ENCODE assay signal across 24 cellular contexts in the genomic region with DNA sequence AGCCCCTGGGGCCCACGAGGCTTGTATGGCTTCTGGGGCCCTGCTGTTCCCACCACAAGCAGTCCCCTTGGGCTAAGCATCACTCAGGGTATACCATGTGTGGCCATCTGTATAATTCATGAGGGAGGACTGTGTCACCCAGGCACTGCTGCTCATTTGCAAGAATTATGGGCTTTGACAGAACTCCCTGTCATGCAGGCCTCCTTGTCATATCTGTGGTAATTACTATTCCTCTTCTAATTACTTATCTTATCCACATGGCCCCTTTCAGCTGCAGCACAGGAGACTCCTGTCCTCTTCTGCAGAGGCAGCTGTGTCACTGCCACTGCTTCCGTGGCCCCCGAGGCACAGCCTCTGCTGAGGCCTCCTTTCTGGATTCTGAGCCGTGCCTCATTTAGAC. TPM values are rescaled to one million over a fixed set of nuclear protein-coding genes. Genes with fewer than 3 reads are reported as not detected.
"Had no signal": no experiment of that assay in that cellular context is flagged by ENCODE, and none has a peak within 500 bp of the region (broad histone marks: within the 10 kb centered on the region; RNA-seq: fewer than 3 reads in every experiment).

No MANE protein-coding gene starts in this region.

- H3K27me3 ChIP-seq: Peyer's patch, SJCRH30 had no signal

- H3K9me3 ChIP-seq: Peyer's patch, SJCRH30 had no signal

- H3K36me3 ChIP-seq: Peyer's patch, SJCRH30 had no signal

- H3K4me3 ChIP-seq: Peyer's patch, SJCRH30, SK-N-MC had no signal

- DNase-seq: IMR-90, Kasumi-1, KG1, MM.1S, NCI-H1092 treated with DMSO at 0.1 percent for 48 hours, NCI-H1436, NCI-H187, NCI-H2029, NCI-H2081 treated with DMSO at 0.1 percent for 48 hours, NCI-H2171, NCI-H226, NCI-H446, NCI-H510A, NCI-H526, NCI-H82, PC-3, Peyer's patch, SHP77 treated with DMSO at 0.1 percent for 48 hours, SJCRH30 had no signal

- H3K27ac ChIP-seq: Peyer's patch, SJCRH30, SK-N-MC had no signal

- H3K4me1 ChIP-seq: Peyer's patch, SJCRH30 had no signal

- ATAC-seq: HepG2, PC-3, Right ventricle myocardium inferior had no signal

RNA-seq across cellular contexts. Expression of gene LRMDA, which starts 46.3 kb away (rescaled TPM):
- total RNA-seq: HT1080; IMR-90; T-helper 1 cell treated with Interleukin-12 subunit alpha and Interleukin-12 subunit beta and Interleukin-4 antibody, amounts not matched to agents 30 ng/mL and 1 ng/mL, for 36 hours had no signal
